Comparison of ENCODE assay signal across 8 cellular contexts in the genomic region with DNA sequence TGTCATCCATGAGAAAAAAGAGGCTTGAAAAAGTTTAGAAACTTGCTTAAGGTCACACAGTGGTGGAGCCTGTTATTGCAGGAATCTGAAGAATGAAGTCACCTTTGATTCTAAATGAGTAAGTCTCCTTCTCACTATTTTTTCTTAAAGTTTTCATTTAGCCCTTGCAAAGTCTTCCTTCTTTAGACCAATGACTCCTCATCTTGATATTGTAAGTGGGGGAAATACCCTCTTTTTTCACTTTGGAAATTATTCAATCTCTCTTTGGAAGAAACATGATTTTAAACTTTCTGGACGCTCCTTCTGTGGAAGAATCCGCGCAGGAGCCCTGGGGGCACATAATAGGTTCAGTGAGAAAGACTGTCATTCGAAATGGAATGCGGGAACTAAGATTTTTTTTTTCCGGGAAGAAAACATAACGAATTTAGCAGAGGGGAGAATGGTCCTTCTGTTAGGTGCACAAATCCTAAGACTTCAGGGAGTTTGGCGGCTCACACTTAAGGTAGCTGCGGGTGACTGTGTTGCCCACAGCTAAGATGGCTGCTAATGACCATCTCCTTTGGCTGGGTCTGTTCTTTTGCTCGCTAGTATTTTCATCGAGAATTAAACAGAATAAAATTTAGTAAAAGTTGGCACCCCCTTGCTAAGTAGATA. TPM values are rescaled to one million over a fixed set of nuclear protein-coding genes. Genes with fewer than 3 reads are reported as not detected.
A peak's percentile ranks its signal among the peaks of the same experiment; 100 is the strongest.
DNase-seq lines count a peak whose midpoint lies in the region; ATAC-seq, FAIRE-seq and TF ChIP-seq lines count a peak whose summit lies in the region.

No MANE protein-coding gene starts in this region.

- ATAC-seq in A549 (peak; percentile 78 to 80; a peak in 5 of 6 replicates), HG02610 (IDR thresholded peaks at IDR 0.05; ENCODE audit: unreplicated experiment) (peak; percentile 47)

- peak overlapping the region; percentile 98 for H3K27ac Mint-ChIP-seq in activated CD4-positive, alpha-beta T cell treated with anti-CD3 and anti-CD28 coated beads, Interleukin-2, amount 10 ng/mL, durations not matched to agents 7 days and 5 days
- peak overlapping the region; percentile 97 for H3K27ac Mint-ChIP-seq in nephron progenitor cell

- TF ChIP-seq EP300 in A549 (IDR thresholded peaks at IDR 0.05) (no peak), esophagus muscularis mucosa (IDR thresholded peaks at IDR 0.05) (no peak)

- H3K4me3 ChIP-seq in A549 (peak overlapping the region; percentile 95), esophagus muscularis mucosa (peak overlapping the region; percentile 79 to 95 (median 94))

- H3K4me2 ChIP-seq in A549: peak overlapping the region; percentile 78

- no peak for TF ChIP-seq CTCF in A549 (IDR thresholded peaks at IDR 0.05)
- TF ChIP-seq CTCF in GM10266 (IDR thresholded peaks at IDR 0.05; ENCODE audit: control insufficient read depth, insufficient read depth, low read depth, missing control alignments): no peak
- TF ChIP-seq CTCF in esophagus muscularis mucosa (IDR thresholded peaks at IDR 0.05): no peak
- TF ChIP-seq CTCF in nephron progenitor cell (IDR thresholded peaks at IDR 0.05): peak; percentile 23

- H3K27me3 Mint-ChIP-seq in activated CD4-positive, alpha-beta T cell treated with anti-CD3 and anti-CD28 coated beads, Interleukin-2, amount 10 ng/mL, durations not matched to agents 7 days and 5 days: peaks cover 5% of the 10 kb centered on the region
- no peaks in the 10 kb centered on the region for H3K27me3 Mint-ChIP-seq in nephron progenitor cell (ENCODE audit: low read depth, poor library complexity)

- H3K27ac ChIP-seq in A549: peak overlapping the region; percentile 82 to 92
- H3K27ac ChIP-seq in esophagus muscularis mucosa (replicated peaks in 1 of 4): peak overlapping the region; percentile 88 to 93 (median 92)

- POLR2A ChIA-PET in A549 (lab: Yijun Ruan, JAX): interaction anchor here (0.7 to 1.4 kb wide), 3 partner anchors 63 to 529 kb away, joined by 3 to 15 read pairs (median 6); a partner anchor contains a TSS
- POLR2A ChIA-PET in activated CD4-positive, alpha-beta T cell treated with anti-CD3 and anti-CD28 coated beads, Interleukin-2, amount 10 ng/mL, durations not matched to agents 7 days and 5 days (lab: Charles Lee): interaction anchor here (0.6 to 1.2 kb wide), 3 partner anchors 23 to 97 kb away, joined by 3 to 12 read pairs (median 4); a partner anchor contains a TSS

- 6% methylated on average over 11 of the region's 11 CpGs for WGBS in A549 (ENCODE audit: missing lambda C conversion rate)
- 2% methylated on average over 11 of the region's 11 CpGs for WGBS in esophagus muscularis mucosa

- peaks cover 25% of the 10 kb centered on the region for H3K36me3 Mint-ChIP-seq in activated CD4-positive, alpha-beta T cell treated with anti-CD3 and anti-CD28 coated beads, Interleukin-2, amount 10 ng/mL, durations not matched to agents 7 days and 5 days (ENCODE audit: low read depth)
- H3K36me3 Mint-ChIP-seq in nephron progenitor cell (ENCODE audit: low read depth): peaks cover 12% of the 10 kb centered on the region

- intact Hi-C loops in esophagus muscularis mucosa (cut with DNase I): loop anchor here (5.0 kb wide), 3 partner anchors 47 to 158 kb away; a partner anchor contains a TSS

- TF ChIP-seq POLR2A in A549 (IDR thresholded peaks at IDR 0.05; ENCODE audit: low read length): no peak
- TF ChIP-seq POLR2A in esophagus muscularis mucosa (IDR thresholded peaks at IDR 0.05; ENCODE audit: low read depth): no peak

- H3K4me1 Mint-ChIP-seq in activated CD4-positive, alpha-beta T cell treated with anti-CD3 and anti-CD28 coated beads, Interleukin-2, amount 10 ng/mL, durations not matched to agents 7 days and 5 days: peaks cover 43% of the 10 kb centered on the region
- peaks cover 37% of the 10 kb centered on the region for H3K4me1 Mint-ChIP-seq in nephron progenitor cell

- FAIRE-seq in A549 (lab: Jason Lieb, UNC): no peak

- H3K4me3 Mint-ChIP-seq in activated CD4-positive, alpha-beta T cell treated with anti-CD3 and anti-CD28 coated beads, Interleukin-2, amount 10 ng/mL, durations not matched to agents 7 days and 5 days: peak overlapping the region; percentile 98
- H3K4me3 Mint-ChIP-seq in nephron progenitor cell: peak overlapping the region; percentile 96

- H3K4me1 ChIP-seq in A549 (peaks cover 36% of the 10 kb centered on the region), esophagus muscularis mucosa (peaks cover 34 to 42% (median 40%) of the 10 kb centered on the region in 4 donors)

- CTCF ChIA-PET in A549 (lab: Yijun Ruan, JAX): interaction anchor here (0.9 kb wide), 1 partner anchor 71 kb away, joined by 3 read pairs; no protein-coding TSS in a partner anchor
- CTCF ChIA-PET in activated CD4-positive, alpha-beta T cell treated with anti-CD3 and anti-CD28 coated beads, Interleukin-2, amount 10 ng/mL, durations not matched to agents 7 days and 5 days (lab: Charles Lee): interaction anchor here (0.6 to 1.2 kb wide), 4 partner anchors 10 to 387 kb away, joined by 3 to 4 read pairs (median 3); no protein-coding TSS in a partner anchor

- DNase-seq in A549 (ENCODE audit: low read depth in 1 of 2, low spot score in 1 of 2): peak; percentile 44 to 63
- DNase-seq in GM10266 (ENCODE audit: extremely low spot score): peak; percentile 80
- peak; percentile 29 for DNase-seq in MV-4-11 (lab: John Stamatoyannopoulos, UW)
- DNase-seq in activated CD4-positive, alpha-beta T cell treated with anti-CD3 and anti-CD28 coated beads, Interleukin-2, amount 10 ng/mL, durations not matched to agents 7 days and 5 days: peak; percentile 23
- DNase-seq in esophagus muscularis mucosa (ENCODE audit: extremely low spot score): no peak
- DNase-seq in nephron progenitor cell: peak; percentile 28
- DNase-seq in ureter (ENCODE audit: low spot score): peak; percentile 56

- no peaks in the 10 kb centered on the region for H3K9me3 Mint-ChIP-seq in activated CD4-positive, alpha-beta T cell treated with anti-CD3 and anti-CD28 coated beads, Interleukin-2, amount 10 ng/mL, durations not matched to agents 7 days and 5 days
- no peaks in the 10 kb centered on the region for H3K9me3 Mint-ChIP-seq in nephron progenitor cell

- peaks cover 0 to 4% (median 2%) of the 10 kb centered on the region in 4 donors for H3K36me3 ChIP-seq in esophagus muscularis mucosa

- no peak for TF ChIP-seq RAD21 in A549 (conservative IDR thresholded peaks at IDR 0.05 in 1 of 2, IDR thresholded peaks at IDR 0.05 in 1 of 2)

- H3K9me3 ChIP-seq in A549 (no peaks in the 10 kb centered on the region), esophagus muscularis mucosa (no peaks in the 10 kb centered on the region)

- H3K27me3 ChIP-seq in esophagus muscularis mucosa: no peaks in the 10 kb centered on the region

TF ChIP-seq in A549, 52 proteins besides CTCF, POLR2A, EP300 and RAD21 (continues in another document):
- TF ChIP-seq, protein P1, sequence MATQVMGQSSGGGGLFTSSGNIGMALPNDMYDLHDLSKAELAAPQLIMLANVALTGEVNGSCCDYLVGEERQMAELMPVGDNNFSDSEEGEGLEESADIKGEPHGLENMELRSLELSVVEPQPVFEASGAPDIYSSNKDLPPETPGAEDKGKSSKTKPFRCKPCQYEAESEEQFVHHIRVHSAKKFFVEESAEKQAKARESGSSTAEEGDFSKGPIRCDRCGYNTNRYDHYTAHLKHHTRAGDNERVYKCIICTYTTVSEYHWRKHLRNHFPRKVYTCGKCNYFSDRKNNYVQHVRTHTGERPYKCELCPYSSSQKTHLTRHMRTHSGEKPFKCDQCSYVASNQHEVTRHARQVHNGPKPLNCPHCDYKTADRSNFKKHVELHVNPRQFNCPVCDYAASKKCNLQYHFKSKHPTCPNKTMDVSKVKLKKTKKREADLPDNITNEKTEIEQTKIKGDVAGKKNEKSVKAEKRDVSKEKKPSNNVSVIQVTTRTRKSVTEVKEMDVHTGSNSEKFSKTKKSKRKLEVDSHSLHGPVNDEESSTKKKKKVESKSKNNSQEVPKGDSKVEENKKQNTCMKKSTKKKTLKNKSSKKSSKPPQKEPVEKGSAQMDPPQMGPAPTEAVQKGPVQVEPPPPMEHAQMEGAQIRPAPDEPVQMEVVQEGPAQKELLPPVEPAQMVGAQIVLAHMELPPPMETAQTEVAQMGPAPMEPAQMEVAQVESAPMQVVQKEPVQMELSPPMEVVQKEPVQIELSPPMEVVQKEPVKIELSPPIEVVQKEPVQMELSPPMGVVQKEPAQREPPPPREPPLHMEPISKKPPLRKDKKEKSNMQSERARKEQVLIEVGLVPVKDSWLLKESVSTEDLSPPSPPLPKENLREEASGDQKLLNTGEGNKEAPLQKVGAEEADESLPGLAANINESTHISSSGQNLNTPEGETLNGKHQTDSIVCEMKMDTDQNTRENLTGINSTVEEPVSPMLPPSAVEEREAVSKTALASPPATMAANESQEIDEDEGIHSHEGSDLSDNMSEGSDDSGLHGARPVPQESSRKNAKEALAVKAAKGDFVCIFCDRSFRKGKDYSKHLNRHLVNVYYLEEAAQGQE (IDR thresholded peaks at IDR 0.05): no peak
- TF ChIP-seq, protein P2, sequence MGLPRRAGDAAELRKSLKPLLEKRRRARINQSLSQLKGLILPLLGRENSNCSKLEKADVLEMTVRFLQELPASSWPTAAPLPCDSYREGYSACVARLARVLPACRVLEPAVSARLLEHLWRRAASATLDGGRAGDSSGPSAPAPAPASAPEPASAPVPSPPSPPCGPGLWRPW (IDR thresholded peaks at IDR 0.05): no peak
- TF ChIP-seq ZFP36 (IDR thresholded peaks at IDR 0.05; ENCODE audit: borderline replicate concordance, partially characterized antibody): no peak
- TF ChIP-seq MAFK (IDR thresholded peaks at IDR 0.05; ENCODE audit: partially characterized antibody): no peak
- no peak for TF ChIP-seq CHD2 (IDR thresholded peaks at IDR 0.05; ENCODE audit: low read length, partially characterized antibody)
- TF ChIP-seq JUNB (IDR thresholded peaks at IDR 0.05): no peak
- no peak for TF ChIP-seq RCOR1 (IDR thresholded peaks at IDR 0.05; ENCODE audit: low read depth, low read length)
- no peak for TF ChIP-seq SMC3 (IDR thresholded peaks at IDR 0.05)

RNA-seq across cellular contexts. Expression of a gene that starts 0.6 kb away (rescaled TPM):
- polyA plus RNA-seq in A549 (2011; rRNA removed) (25.3 and 33.1 TPM in 2 replicates), A549 (2017; fragmentation: RNase III; extraction: RNeasy Plus Mini Kit Qiagen cat#74134 plus additional on column Dnase treatment) (15.1 to 15.7 TPM (median 15.2 TPM) in 3 replicates)
- 6.6 and 7.7 TPM in 2 replicates for polyA plus RNA-seq in A549 (2012; cell fraction: cytosol; rRNA removed)
- polyA plus RNA-seq in A549 (2012; cell fraction: nucleus; rRNA removed): 8.5 and 10.9 TPM in 2 replicates
- polyA minus RNA-seq in A549 (2011; rRNA and poly(A)+ RNA removed): 47.4 and 54.3 TPM in 2 replicates
- total RNA-seq in activated CD4-positive, alpha-beta T cell treated with anti-CD3 and anti-CD28 coated beads, Interleukin-2, amount 10 ng/mL, durations not matched to agents 7 days and 5 days: 10 to 100 TPM; 47.2 to 51.2 TPM
- total RNA-seq in esophagus muscularis mucosa (100 to 1,000 TPM; 399 to 519 (median 464) TPM), ureter (159 TPM)
